Comparison of ENCODE assay signal across 12 cellular contexts in genomic region chr14:76080009-76080408, GRCh38.
"Had no signal": no experiment of that assay in that cellular context is flagged by ENCODE, and none has a peak within 500 bp of the region (broad histone marks: within the 10 kb centered on the region; RNA-seq: fewer than 3 reads in every experiment).

No MANE protein-coding gene starts in this region.

- H3K27me3 ChIP-seq: transverse colon had no signal

- DNase-seq: activated CD4-positive, alpha-beta T cell treated with anti-CD3 and anti-CD28 coated beads, Interleukin-2, amount 50 U/mL, for 4 hours; activated CD4-positive, CD25-positive, alpha-beta regulatory T cell treated with anti-CD3 and anti-CD28 coated beads, Interleukin-2, amount 50 U/mL, for 72 hours; activated CD8-positive, alpha-beta memory T cell treated with anti-CD3 and anti-CD28 coated beads, Interleukin-2, amount 10 ng/mL, durations not matched to agents 7 days and 5 days; activated gamma-delta T cell; activated T-cell treated with anti-CD3 and anti-CD28 coated beads, Interleukin-2, amount 50 U/mL, for 4 hours; effector CD8-positive, alpha-beta T cell; foreskin melanocyte; natural killer cell; occipital lobe; SW 1271; transverse colon had no signal

- H3K9me3 ChIP-seq: transverse colon had no signal

- ATAC-seq: activated CD8-positive, alpha-beta memory T cell treated with anti-CD3 and anti-CD28 coated beads, Interleukin-2, amount 10 ng/mL, durations not matched to agents 7 days and 5 days; activated T-cell treated with anti-CD3 and anti-CD28 coated beads, Interleukin-2, amount 50 U/mL, for 4 hours; natural killer cell had no signal

- H3K4me3 ChIP-seq: lung, transverse colon had no signal

- H3K4me1 ChIP-seq: transverse colon had no signal

- H3K27ac ChIP-seq: transverse colon had no signal

- H3K36me3 ChIP-seq: transverse colon had no signal
